16 cellular contexts compared by ENCODE assay signal in the genomic region with DNA sequence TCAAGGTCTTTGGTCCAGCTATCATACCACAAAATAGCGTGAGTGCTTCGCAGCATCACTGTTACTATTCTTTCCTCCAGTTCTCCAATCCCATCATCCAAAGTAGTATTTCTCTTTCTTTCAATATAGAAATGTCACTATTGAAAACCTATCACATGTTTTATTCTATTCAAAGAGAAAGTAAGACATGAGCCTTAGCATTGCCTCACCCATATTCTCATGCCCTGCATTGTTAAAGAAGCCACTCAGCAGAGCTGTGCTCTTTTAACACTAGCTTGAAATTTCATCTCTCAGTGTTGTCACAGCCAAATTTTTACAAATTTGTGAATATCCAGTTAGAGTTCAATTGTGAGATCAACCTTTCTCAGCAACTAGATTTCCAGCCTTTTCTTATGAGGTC.
DNase-seq lines count a peak whose midpoint lies in the region; ATAC-seq lines count a peak whose summit lies in the region.
"Had no signal": no experiment of that assay in that cellular context is flagged by ENCODE, and none has a peak within 500 bp of the region (broad histone marks: within the 10 kb centered on the region; RNA-seq: fewer than 3 reads in every experiment).

No MANE protein-coding gene starts in this region.

- H3K4me1 Mint-ChIP-seq in natural killer cell treated with Interleukin-12 subunit alpha and Interleukin-12 subunit beta and Interleukin-15 and Interleukin-18, amount 100 ng/mL, for 72 hours (ENCODE audit: low read depth in 2 of 2): no peaks in the 10 kb centered on the region

- H3K27me3 Mint-ChIP-seq in natural killer cell treated with Interleukin-12 subunit alpha and Interleukin-12 subunit beta and Interleukin-15 and Interleukin-18, amount 100 ng/mL, for 72 hours: no peaks in the 10 kb centered on the region

- ATAC-seq in GM18511 (IDR thresholded peaks at IDR 0.05; ENCODE audit: unreplicated experiment) (peak; percentile 47), GM21360 (IDR thresholded peaks at IDR 0.05; ENCODE audit: unreplicated experiment) (peak; percentile 59), HG02884 (IDR thresholded peaks at IDR 0.05; ENCODE audit: unreplicated experiment) (peak; percentile 49), HG03575 (IDR thresholded peaks at IDR 0.05; ENCODE audit: extremely low read depth, insufficient number of reproducible peaks, low FRiP score, unreplicated experiment) (peak; percentile 22)
- no peak for ATAC-seq in natural killer cell treated with Interleukin-12 subunit alpha and Interleukin-12 subunit beta and Interleukin-15 and Interleukin-18, amount 100 ng/mL, for 72 hours
- ATAC-seq: foreskin keratinocyte, mucosa of descending colon, PC-3 had no signal

- H3K9me3 Mint-ChIP-seq in natural killer cell treated with Interleukin-12 subunit alpha and Interleukin-12 subunit beta and Interleukin-15 and Interleukin-18, amount 100 ng/mL, for 72 hours: peaks cover 7% of the 10 kb centered on the region

- H3K4me3 Mint-ChIP-seq in natural killer cell treated with Interleukin-12 subunit alpha and Interleukin-12 subunit beta and Interleukin-15 and Interleukin-18, amount 100 ng/mL, for 72 hours: no peak overlapping the region

- H3K27ac Mint-ChIP-seq in natural killer cell treated with Interleukin-12 subunit alpha and Interleukin-12 subunit beta and Interleukin-15 and Interleukin-18, amount 100 ng/mL, for 72 hours: no peak overlapping the region

- no peak for DNase-seq in NK-92 treated with Interleukin-12 subunit alpha and Interleukin-12 subunit beta, amount 100 ng/mL, for 24 hours (lab: John Stamatoyannopoulos, UW)
- no peak for DNase-seq in natural killer cell treated with Interleukin-12 subunit alpha and Interleukin-12 subunit beta and Interleukin-15 and Interleukin-18, amount 100 ng/mL, for 72 hours (ENCODE audit: low spot score)
- no peak for DNase-seq in SW 1271 (lab: John Stamatoyannopoulos, UW)
- DNase-seq in DMS79 treated with DMSO at 0.1 percent for 48 hours (lab: John Stamatoyannopoulos, UW): no peak
- DNase-seq: activated CD4-positive, alpha-beta T cell treated with anti-CD3 and anti-CD28 coated beads for 1 hour; foreskin keratinocyte; IMR-90; mucosa of descending colon; NCI-H2081; NCI-H524 treated with DMSO at 0.1 percent for 48 hours; PC-3; T1000 had no signal

- H3K36me3 Mint-ChIP-seq in natural killer cell treated with Interleukin-12 subunit alpha and Interleukin-12 subunit beta and Interleukin-15 and Interleukin-18, amount 100 ng/mL, for 72 hours: no peaks in the 10 kb centered on the region

Comparison
In these comparisons a context has a peak if more than half of its experiments do, and no peak if none do; other contexts are left out.
1. ATAC-seq: peak in GM18511 (single experiment), GM21360 (single experiment), HG02884 (single experiment) and HG03575 (single experiment); none in natural killer cell treated with Interleukin-12 subunit alpha and Interleukin-12 subunit beta and Interleukin-15 and Interleukin-18, amount 100 ng/mL, for 72 hours (0 of 2).